11 cellular contexts compared by ENCODE assay signal in genomic region chr3:129624347-129625070, GRCh38. TPM values are rescaled to one million over a fixed set of nuclear protein-coding genes. Genes with fewer than 3 reads are reported as not detected.
DNase-seq lines count a peak whose midpoint lies in the region; ATAC-seq and TF ChIP-seq lines count a peak whose summit lies in the region.
"Had no signal": no experiment of that assay in that cellular context is flagged by ENCODE, and none has a peak within 500 bp of the region (broad histone marks: within the 10 kb centered on the region; RNA-seq: fewer than 3 reads in every experiment).

No MANE protein-coding gene starts in this region.

- H3K27me3 ChIP-seq in Peyer's patch (no peaks in the 10 kb centered on the region), psoas muscle (ENCODE audit: insufficient read depth in 3 of 3, low read length in 2 of 3) (no peaks in the 10 kb centered on the region)
- H3K27me3 ChIP-seq: brain microvascular endothelial cell had no signal

- TF ChIP-seq CTCF in Peyer's patch (IDR thresholded peaks at IDR 0.05) (no peak), glutamatergic neuron (IDR thresholded peaks at IDR 0.05; ENCODE audit: partially characterized antibody, unreplicated experiment) (no peak), psoas muscle (IDR thresholded peaks at IDR 0.05) (no peak)

- peaks cover 14% of the 10 kb centered on the region for H3K9me3 Mint-ChIP-seq in glutamatergic neuron (ENCODE audit: unreplicated experiment)
- H3K9me3 Mint-ChIP-seq: type B pancreatic cell had no signal

- H3K27ac ChIP-seq in Peyer's patch = peak overlapping the region in 3 of 4 donors; percentile 89 to 94 (median 94)
- peak overlapping the region; percentile 91 for H3K27ac ChIP-seq in psoas muscle
- H3K27ac ChIP-seq in caudate nucleus (ENCODE audit: low read depth, low read length) = no peak overlapping the region

- intact Hi-C loops in psoas muscle (cut with DNase I) = loop anchor here (5.0 kb wide), 3 partner anchors 203 to 378 kb away; no protein-coding TSS in a partner anchor

- peak; percentile 9 for DNase-seq in GF-D8 (lab: John Stamatoyannopoulos, UW)
- peak in 1 of 3 donors; percentile 49 for DNase-seq in Peyer's patch
- DNase-seq in glutamatergic neuron = peak; percentile 25
- DNase-seq in psoas muscle = peak in 1 of 2 donors; percentile 62
- no peak for DNase-seq in caudate nucleus (lab: John Stamatoyannopoulos, UW)
- no peak for DNase-seq in NCI-H524 (lab: John Stamatoyannopoulos, UW)
- no peak for DNase-seq in activated gamma-delta T cell (lab: John Stamatoyannopoulos, UW)
- DNase-seq in NCI-H146 treated with DMSO at 0.1 percent for 48 hours (lab: John Stamatoyannopoulos, UW; ENCODE audit: unreplicated experiment) = no peak
- DNase-seq: brain microvascular endothelial cell; stimulated activated CD4-positive, alpha-beta T cell treated with anti-CD3 and anti-CD28 coated beads, Interleukin-2, amount 100 ng/mL, for 48 hours had no signal

- 67 to 85% (median 74%) methylated on average over 11 of the region's 11 CpGs for WGBS in psoas muscle, 3 donors

- no peak overlapping the region for H3K4me3 Mint-ChIP-seq in glutamatergic neuron (ENCODE audit: unreplicated experiment)

- H3K4me1 ChIP-seq in Peyer's patch (peaks cover 0 to 43% (median 3%) of the 10 kb centered on the region in 4 donors), psoas muscle (peaks cover 28% of the 10 kb centered on the region)

- H3K4me1 Mint-ChIP-seq in glutamatergic neuron (ENCODE audit: low read depth, unreplicated experiment) = peaks cover 21% of the 10 kb centered on the region

- no peak for ATAC-seq in psoas muscle

- H3K27me3 Mint-ChIP-seq in glutamatergic neuron (ENCODE audit: unreplicated experiment) = peaks cover 7% of the 10 kb centered on the region

- no peak overlapping the region for H3K4me3 ChIP-seq in Peyer's patch
- no peak overlapping the region for H3K4me3 ChIP-seq in psoas muscle

- peak overlapping the region; percentile 35 for H3K27ac Mint-ChIP-seq in glutamatergic neuron (ENCODE audit: unreplicated experiment)

- no peaks in the 10 kb centered on the region for H3K9me3 ChIP-seq in Peyer's patch
- no peaks in the 10 kb centered on the region for H3K9me3 ChIP-seq in psoas muscle

- no peaks in the 10 kb centered on the region for H3K36me3 Mint-ChIP-seq in glutamatergic neuron (ENCODE audit: unreplicated experiment)

- H3K36me3 ChIP-seq in Peyer's patch (no peaks in the 10 kb centered on the region), psoas muscle (ENCODE audit: insufficient read depth in 1 of 2, low read depth in 1 of 2) (no peaks in the 10 kb centered on the region)
- H3K36me3 ChIP-seq: brain microvascular endothelial cell had no signal

- no peak for TF ChIP-seq POLR2A in Peyer's patch (IDR thresholded peaks at IDR 0.05)

RNA-seq across cellular contexts. Expression of gene PLXND1, which starts 18.0 kb away (rescaled TPM):
- total RNA-seq in Peyer's patch (100 to 1,000 TPM in 1 of 4 donors, 10 to 100 TPM in 3; 13.1 to 305 (median 48.2) TPM), glutamatergic neuron (ENCODE audit: unreplicated experiment) (72.2 TPM), psoas muscle (10 to 100 TPM; 28.2 to 49.9 (median 31.9) TPM)
- polyA plus RNA-seq in psoas muscle = 10 to 100 TPM; 15.5 to 24.0 (median 20.7) TPM

Comparison
In these comparisons a context has a peak if more than half of its experiments do, and no peak if none do; other contexts are left out.
1. DNase-seq: peak in GF-D8 (single experiment) and glutamatergic neuron (single experiment); none in caudate nucleus (0 of 61), NCI-H524 (0 of 2), activated gamma-delta T cell (single experiment) and NCI-H146 treated with DMSO at 0.1 percent for 48 hours (single experiment).